ENCODE assay signal across 8 cellular contexts in genomic region chr12:120536064-120536791, GRCh38. TPM values are rescaled to one million over a fixed set of nuclear protein-coding genes. Genes with fewer than 3 reads are reported as not detected.
A peak's percentile ranks its signal among the peaks of the same experiment; 100 is the strongest.
DNase-seq lines count a peak whose midpoint lies in the region; ATAC-seq, FAIRE-seq and TF ChIP-seq lines count a peak whose summit lies in the region.

No MANE protein-coding gene starts in this region.

- no peak for FAIRE-seq in K562 (lab: Jason Lieb, UNC)

- peak overlapping the region; percentile 96 for H3K27ac ChIP-seq in left ventricle myocardium inferior (replicated peaks)
- H3K27ac ChIP-seq in K562 (ENCODE audit: extremely low read depth, low read depth, low read length), result no peak overlapping the region
- peak overlapping the region; percentile 91 for H3K27ac ChIP-seq in vagina

- peak overlapping the region; percentile 98 for H3K4me2 ChIP-seq in K562 (ENCODE audit: insufficient read depth, low read length)

- ATAC-seq in left ventricle myocardium superior (no peak), K562 (no peak)

- in situ Hi-C loops in K562 (cut with MboI), result no loop called here

- peak overlapping the region; percentile 54 to 91; a peak in 3 of 4 replicates for H3K9ac ChIP-seq in K562 (ENCODE audit: insufficient read depth in 1 of 2, low read depth in 2 of 2, low read length in 2 of 2)

- peaks cover 70% of the 10 kb centered on the region for H3K4me1 ChIP-seq in left ventricle myocardium inferior
- peaks cover 34 to 49% of the 10 kb centered on the region in 2 experiments for H3K4me1 ChIP-seq in K562 (replicated peaks in 1 of 2; ENCODE audit: control insufficient read depth in 2 of 2, insufficient read depth in 2 of 2, low read length in 2 of 2)
- H3K4me1 ChIP-seq in mononuclear cell (ENCODE audit: insufficient read depth, low read length), result peaks cover 69% of the 10 kb centered on the region
- peaks cover 61% of the 10 kb centered on the region for H3K4me1 ChIP-seq in vagina

- no peaks in the 10 kb centered on the region for H3K36me3 ChIP-seq in left ventricle myocardium inferior
- H3K36me3 ChIP-seq in K562 (ENCODE audit: control insufficient read depth, insufficient read depth, low read length), result peaks cover 41% of the 10 kb centered on the region
- H3K36me3 ChIP-seq in vagina, result peaks cover 0 to 4% of the 10 kb centered on the region in 2 donors

- no peaks in the 10 kb centered on the region for H3K9me1 ChIP-seq in K562 (ENCODE audit: control insufficient read depth, insufficient read depth, low read length)

- CTCF ChIA-PET in K562 (lab: Yijun Ruan, JAX; ENCODE audit: low intra/inter-chr PET ratio), result no interaction called here

- no peak for TF ChIP-seq CTCF in left ventricle myocardium inferior (IDR thresholded peaks at IDR 0.05; ENCODE audit: borderline replicate concordance)
- no peak for TF ChIP-seq CTCF in K562 (IDR thresholded peaks at IDR 0.05 in 2 of 3, conservative IDR thresholded peaks at IDR 0.05 in 1 of 3; ENCODE audit: insufficient read depth in 2 of 3, low read depth in 1 of 3, low read length in 3 of 3)
- TF ChIP-seq CTCF in vagina (IDR thresholded peaks at IDR 0.05), result no peak

- intact Hi-C loops in left ventricle myocardium inferior (cut with micrococcal nuclease), result no loop called here
- intact Hi-C loops in left ventricle myocardium superior (cut with micrococcal nuclease), result loop anchor here (5.0 kb wide), 1 partner anchor 39 kb away; the partner anchor contains the start of gene DYNLL1
- intact Hi-C loops in K562 (cut with micrococcal nuclease), result no loop called here
- intact Hi-C loops in vagina (cut with DNase I), result no loop called here

- H4K20me1 ChIP-seq in K562 (replicated peaks; ENCODE audit: control insufficient read depth, insufficient read depth, low read length), result peaks cover 59% of the 10 kb centered on the region

- DNase-seq in left ventricle myocardium inferior (no peak), left ventricle myocardium superior (no peak), K562 (ENCODE audit: extremely low read depth in 1 of 4, low spot score in 3 of 4) (peak in 1 of 4 experiments; percentile 21), vagina (ENCODE audit: extremely low spot score in 2 of 2) (no peak), NK-92 (lab: John Stamatoyannopoulos, UW; ENCODE audit: unreplicated experiment) (no peak), NCI-H1092 treated with DMSO at 0.1 percent for 48 hours (lab: John Stamatoyannopoulos, UW) (no peak), occipital lobe (lab: John Stamatoyannopoulos, UW) (no peak)

- no peak for TF ChIP-seq RAD21 in K562 (CRISPR knock-in tag; conservative IDR thresholded peaks at IDR 0.05 in 1 of 2, IDR thresholded peaks at IDR 0.05 in 1 of 2)

- no peak for TF ChIP-seq EP300 in K562 (IDR thresholded peaks at IDR 0.05; ENCODE audit: low read length)

- H2AFZ ChIP-seq in K562 (ENCODE audit: low read depth, low read length), result no peak overlapping the region

- POLR2A ChIA-PET in K562 (lab: Yijun Ruan, JAX), result interaction anchor here (0.8 to 1.6 kb wide), 4 partner anchors 10 to 41 kb away, joined by 3 read pairs; no protein-coding TSS in a partner anchor

- H3K27me3 ChIP-seq in left ventricle myocardium inferior (ENCODE audit: low read depth) (no peaks in the 10 kb centered on the region), K562 (ENCODE audit: control insufficient read depth in 2 of 2, insufficient read depth in 2 of 2, low read length in 2 of 2) (no peaks in the 10 kb centered on the region), mononuclear cell (ENCODE audit: insufficient read depth, low read length) (no peaks in the 10 kb centered on the region), vagina (no peaks in the 10 kb centered on the region)

- H3K4me3 ChIP-seq in left ventricle myocardium inferior (peak overlapping the region; percentile 93), K562 (peak overlapping the region; percentile 99; the same call in 1 of the 2 replicates), mononuclear cell (ENCODE audit: low read length) (peak overlapping the region; percentile 97), vagina (peak overlapping the region; percentile 87 to 99)

- H3K79me2 ChIP-seq in K562 (ENCODE audit: control insufficient read depth, insufficient read depth, low read length), result peaks cover 64% of the 10 kb centered on the region

- TF ChIP-seq POLR2A in K562 (conservative IDR thresholded peaks at IDR 0.05) (no peak), vagina (IDR thresholded peaks at IDR 0.05) (no peak)

- WGBS in K562 (ENCODE audit: insufficient coverage, low coverage, missing lambda C conversion rate), result 58% methylated on average over 12 of the region's 13 CpGs

- no peaks in the 10 kb centered on the region for H3K9me3 ChIP-seq in left ventricle myocardium inferior (replicated peaks)
- no peaks in the 10 kb centered on the region for H3K9me3 ChIP-seq in K562 (replicated peaks; ENCODE audit: control insufficient read depth, insufficient read depth, low read depth, low read length)
- no peaks in the 10 kb centered on the region for H3K9me3 ChIP-seq in mononuclear cell (ENCODE audit: low read depth, low read length)
- H3K9me3 ChIP-seq in vagina, result no peaks in the 10 kb centered on the region

- BruUV-seq in K562 (replicated peaks; lab: Mats Ljungman, UMichigan), result no TSS peak

RNA-seq across cellular contexts. Expression of gene RNF10, which starts 2.1 kb away (rescaled TPM):
- total RNA-seq in left ventricle myocardium inferior (274 TPM), left ventricle myocardium superior (251 TPM), K562 (2014; rRNA removed) (46.2 and 52.4 TPM in 2 replicates), K562 (2014; rRNA removed; fragmentation: Illumina TruSeq; extraction: Trizol) (80.2 and 98.0 TPM in 2 replicates), K562 (2015; rRNA removed; fragmentation: Illumina TruSeq; extraction: Trizol) (43.0 and 50.8 TPM in 2 replicates), K562 (2021) (136 and 143 TPM in 2 replicates), mononuclear cell (218 TPM), vagina (161 TPM), occipital lobe (77.7 TPM)
- 280 and 307 TPM in 2 replicates for total RNA-seq in K562 (2011; cell fraction: chromatin; rRNA removed; ENCODE audit: low replicate concordance)
- 135 and 156 TPM in 2 replicates for total RNA-seq in K562 (2011; cell fraction: nucleolus; rRNA removed)
- 189 and 207 TPM in 2 replicates for total RNA-seq in K562 (2011; cell fraction: nucleoplasm; rRNA removed)
- polyA plus RNA-seq in K562 (2011; rRNA removed) (96.4 and 96.7 TPM in 2 replicates), K562 (2014; fragmentation: Illumina TruSeq; extraction: Trizol) (113 and 139 TPM in 2 replicates), K562 (2014; fragmentation: Nextera tagmentation; extraction: Ambion mirVana) (10 to 100 TPM; 55.4 to 78.1 TPM), K562 (2014; rRNA removed) (72.1 and 80.1 TPM in 2 replicates)
- polyA plus RNA-seq in K562 (2011; cell fraction: cytosol; rRNA removed), result 51.2 and 67.3 TPM in 2 replicates
- 77.1 and 89.2 TPM in 2 replicates for polyA plus RNA-seq in K562 (2011; cell fraction: nucleus; rRNA removed)
- 114 and 182 TPM in 2 replicates for polyA plus RNA-seq in K562 (2012)
- 215 and 241 TPM in 2 replicates for polyA minus RNA-seq in K562 (2011; rRNA and poly(A)+ RNA removed)
- polyA minus RNA-seq in K562 (2011; cell fraction: cytosol; rRNA and poly(A)+ RNA removed), result 100 and 104 TPM in 2 replicates
- polyA minus RNA-seq in K562 (2011; cell fraction: nucleus; rRNA and poly(A)+ RNA removed), result 33.3 and 54.5 TPM in 2 replicates

RNA-seq across cellular contexts. Expression of gene COQ5, which starts 7.3 kb away (rescaled TPM):
- total RNA-seq in left ventricle myocardium inferior (41.8 TPM), left ventricle myocardium superior (38.0 TPM), K562 (2014; rRNA removed) (31.5 and 59.7 TPM in 2 replicates), K562 (2014; rRNA removed; fragmentation: Illumina TruSeq; extraction: Trizol) (33.3 and 35.3 TPM in 2 replicates), K562 (2015; rRNA removed; fragmentation: Illumina TruSeq; extraction: Trizol) (25.4 and 26.5 TPM in 2 replicates), K562 (2021) (25.2 and 25.3 TPM in 2 replicates), mononuclear cell (4.5 TPM), vagina (18.4 TPM), occipital lobe (20.6 TPM)
- total RNA-seq in K562 (2011; cell fraction: chromatin; rRNA removed; ENCODE audit: low replicate concordance), result 20.3 and 28.1 TPM in 2 replicates
- 14.3 and 18.3 TPM in 2 replicates for total RNA-seq in K562 (2011; cell fraction: nucleolus; rRNA removed)
- 11.2 and 26.9 TPM in 2 replicates for total RNA-seq in K562 (2011; cell fraction: nucleoplasm; rRNA removed)
- polyA plus RNA-seq in K562 (2011; rRNA removed) (56.4 and 59.7 TPM in 2 replicates), K562 (2014; fragmentation: Illumina TruSeq; extraction: Trizol) (29.0 and 30.4 TPM in 2 replicates), K562 (2014; fragmentation: Nextera tagmentation; extraction: Ambion mirVana) (10 to 100 TPM; 19.2 to 26.2 TPM), K562 (2014; rRNA removed) (30.7 and 31.0 TPM in 2 replicates)
- 14.2 and 36.0 TPM in 2 replicates for polyA plus RNA-seq in K562 (2011; cell fraction: cytosol; rRNA removed)
- polyA plus RNA-seq in K562 (2011; cell fraction: nucleus; rRNA removed), result 16.0 and 28.8 TPM in 2 replicates
- polyA plus RNA-seq in K562 (2012), result 32.6 and 35.2 TPM in 2 replicates
- polyA minus RNA-seq in K562 (2011; rRNA and poly(A)+ RNA removed), result 35.8 and 43.0 TPM in 2 replicates
- 10.9 and 14.4 TPM in 2 replicates for polyA minus RNA-seq in K562 (2011; cell fraction: cytosol; rRNA and poly(A)+ RNA removed)
- polyA minus RNA-seq in K562 (2011; cell fraction: nucleus; rRNA and poly(A)+ RNA removed), result 14.7 and 19.4 TPM in 2 replicates

RNA-seq across cellular contexts. Expression of gene DYNLL1, which starts 40.3 kb away (rescaled TPM):
- total RNA-seq in left ventricle myocardium inferior (175 TPM), left ventricle myocardium superior (144 TPM), K562 (2014; rRNA removed) (303 and 473 TPM in 2 replicates), K562 (2014; rRNA removed; fragmentation: Illumina TruSeq; extraction: Trizol) (430 and 468 TPM in 2 replicates), K562 (2015; rRNA removed; fragmentation: Illumina TruSeq; extraction: Trizol) (587 and 631 TPM in 2 replicates), K562 (2021) (364 and 386 TPM in 2 replicates), mononuclear cell (34.0 TPM), vagina (318 TPM), occipital lobe (252 TPM)
- 64.0 and 73.7 TPM in 2 replicates for total RNA-seq in K562 (2011; cell fraction: chromatin; rRNA removed; ENCODE audit: low replicate concordance)
- total RNA-seq in K562 (2011; cell fraction: nucleolus; rRNA removed), result 55.7 and 76.0 TPM in 2 replicates
- 81.5 and 104 TPM in 2 replicates for total RNA-seq in K562 (2011; cell fraction: nucleoplasm; rRNA removed)
- polyA plus RNA-seq in K562 (2011; rRNA removed) (439 and 456 TPM in 2 replicates), K562 (2014; fragmentation: Illumina TruSeq; extraction: Trizol) (531 and 637 TPM in 2 replicates), K562 (2014; fragmentation: Nextera tagmentation; extraction: Ambion mirVana) (1,000 to 10,000 TPM in 1 of 2 experiments, 100 to 1,000 TPM in 1; 921 to 1,112 TPM), K562 (2014; rRNA removed) (397 and 529 TPM in 2 replicates)
- polyA plus RNA-seq in K562 (2011; cell fraction: cytosol; rRNA removed), result 295 and 360 TPM in 2 replicates
- 186 and 231 TPM in 2 replicates for polyA plus RNA-seq in K562 (2011; cell fraction: nucleus; rRNA removed)
- polyA plus RNA-seq in K562 (2012), result 522 and 759 TPM in 2 replicates
- polyA minus RNA-seq in K562 (2011; rRNA and poly(A)+ RNA removed), result 184 and 185 TPM in 2 replicates
- 96.5 and 118 TPM in 2 replicates for polyA minus RNA-seq in K562 (2011; cell fraction: cytosol; rRNA and poly(A)+ RNA removed)
- polyA minus RNA-seq in K562 (2011; cell fraction: nucleus; rRNA and poly(A)+ RNA removed), result 34.9 and 72.1 TPM in 2 replicates

RNA-seq across cellular contexts. Expression of gene POP5, which starts 45.0 kb away (rescaled TPM):
- total RNA-seq in left ventricle myocardium inferior, result 48.3 TPM
- total RNA-seq in left ventricle myocardium superior, result 34.0 TPM
- total RNA-seq in K562 (2011; cell fraction: chromatin; rRNA removed; ENCODE audit: low replicate concordance), result 66.1 and 98.7 TPM in 2 replicates
- 83.4 and 96.9 TPM in 2 replicates for total RNA-seq in K562 (2011; cell fraction: nucleolus; rRNA removed)
- 89.8 and 104 TPM in 2 replicates for total RNA-seq in K562 (2011; cell fraction: nucleoplasm; rRNA removed)
- 69.0 and 73.0 TPM in 2 replicates for total RNA-seq in K562 (2014; rRNA removed)
- 73.8 and 75.5 TPM in 2 replicates for total RNA-seq in K562 (2014; rRNA removed; fragmentation: Illumina TruSeq; extraction: Trizol)
- total RNA-seq in K562 (2015; rRNA removed; fragmentation: Illumina TruSeq; extraction: Trizol), result 64.6 and 66.9 TPM in 2 replicates
- 69.7 and 76.4 TPM in 2 replicates for total RNA-seq in K562 (2021)
- 99.3 and 113 TPM in 2 replicates for polyA plus RNA-seq in K562 (2011; rRNA removed)
- 111 and 118 TPM in 2 replicates for polyA plus RNA-seq in K562 (2011; cell fraction: cytosol; rRNA removed)
- 125 and 132 TPM in 2 replicates for polyA plus RNA-seq in K562 (2011; cell fraction: nucleus; rRNA removed)
- 66.6 and 90.2 TPM in 2 replicates for polyA plus RNA-seq in K562 (2012)
- 57.5 and 79.6 TPM in 2 replicates for polyA plus RNA-seq in K562 (2014; fragmentation: Illumina TruSeq; extraction: Trizol)
- polyA plus RNA-seq in K562 (2014; fragmentation: Nextera tagmentation; extraction: Ambion mirVana), result 100 to 1,000 TPM; 235 to 253 TPM
- 114 and 126 TPM in 2 replicates for polyA plus RNA-seq in K562 (2014; rRNA removed)
- polyA minus RNA-seq in K562 (2011; rRNA and poly(A)+ RNA removed), result 57.9 and 59.2 TPM in 2 replicates
- polyA minus RNA-seq in K562 (2011; cell fraction: cytosol; rRNA and poly(A)+ RNA removed), result 20.4 and 32.0 TPM in 2 replicates
- 31.8 and 52.6 TPM in 2 replicates for polyA minus RNA-seq in K562 (2011; cell fraction: nucleus; rRNA and poly(A)+ RNA removed)
- 12.7 TPM for total RNA-seq in mononuclear cell
- total RNA-seq in vagina, result 35.6 TPM
- total RNA-seq in occipital lobe, result 34.6 TPM
